ENCODE assay signal across 19 cellular contexts in the genomic region with DNA sequence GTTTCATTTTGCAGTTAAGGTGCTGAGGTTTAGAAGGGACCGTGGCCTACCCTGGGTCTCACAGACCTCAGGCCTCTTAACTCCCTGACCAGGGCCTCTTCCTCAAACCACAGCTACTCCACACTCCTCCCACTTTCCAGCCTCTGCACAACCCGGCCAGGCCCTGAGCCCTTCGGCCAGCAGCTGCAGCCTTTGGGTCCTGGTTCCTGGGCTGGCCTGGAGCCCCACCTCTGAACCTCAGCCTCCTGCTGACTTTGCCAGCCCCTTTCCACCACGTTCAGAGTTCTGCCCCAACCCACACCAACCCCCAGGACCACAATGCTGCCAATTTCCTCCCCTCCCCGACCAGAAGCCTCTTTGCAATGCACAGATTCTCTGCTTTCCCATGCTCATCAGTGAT.
DNase-seq lines count a peak whose midpoint lies in the region; ATAC-seq and TF ChIP-seq lines count a peak whose summit lies in the region.
"Had no signal": no experiment of that assay in that cellular context is flagged by ENCODE, and none has a peak within 500 bp of the region (broad histone marks: within the 10 kb centered on the region; RNA-seq: fewer than 3 reads in every experiment).

No MANE protein-coding gene starts in this region.

- peak overlapping the region; percentile 40 for H3K27ac Mint-ChIP-seq in activated CD8-positive, alpha-beta T cell treated with anti-CD3 and anti-CD28 coated beads, Interleukin-2, amount 10 ng/mL, durations not matched to agents 7 days and 5 days
- H3K27ac Mint-ChIP-seq in activated CD8-positive, alpha-beta T cell treated with anti-CD3 and anti-CD28 coated beads for 36 hours = no peak overlapping the region
- peak overlapping the region in 2 of 3 donors; percentile 50 to 53 for H3K27ac Mint-ChIP-seq in IgD-negative memory B cell
- peak overlapping the region; percentile 87 to 94 for H3K27ac Mint-ChIP-seq in effector memory CD8-positive, alpha-beta T cell
- H3K27ac Mint-ChIP-seq in stimulated activated effector memory CD8-positive, alpha-beta T cell treated with anti-CD3 and anti-CD28 coated beads, Interleukin-12 subunit alpha, Interleukin-12 subunit beta, amount 100 ng/mL, for 72 hours = peak overlapping the region; percentile 89
- H3K27ac Mint-ChIP-seq: activated CD4-positive, alpha-beta memory T cell treated with anti-CD3 and anti-CD28 coated beads for 36 hours had no signal

- H3K4me1 Mint-ChIP-seq in activated CD8-positive, alpha-beta T cell treated with anti-CD3 and anti-CD28 coated beads, Interleukin-2, amount 10 ng/mL, durations not matched to agents 7 days and 5 days (ENCODE audit: low read depth) = peaks cover 30% of the 10 kb centered on the region
- peaks cover 38% of the 10 kb centered on the region for H3K4me1 Mint-ChIP-seq in activated CD8-positive, alpha-beta T cell treated with anti-CD3 and anti-CD28 coated beads for 36 hours (ENCODE audit: low read depth)
- H3K4me1 Mint-ChIP-seq in IgD-negative memory B cell = peaks cover 10 to 19% (median 13%) of the 10 kb centered on the region in 3 donors
- peaks cover 38 to 62% of the 10 kb centered on the region in 2 donors for H3K4me1 Mint-ChIP-seq in effector memory CD8-positive, alpha-beta T cell (ENCODE audit: low read depth in 2 of 2)
- peaks cover 64% of the 10 kb centered on the region for H3K4me1 Mint-ChIP-seq in stimulated activated effector memory CD8-positive, alpha-beta T cell treated with anti-CD3 and anti-CD28 coated beads, Interleukin-12 subunit alpha, Interleukin-12 subunit beta, amount 100 ng/mL, for 72 hours

- CTCF ChIA-PET in activated CD8-positive, alpha-beta T cell treated with anti-CD3 and anti-CD28 coated beads, Interleukin-2, amount 10 ng/mL, durations not matched to agents 7 days and 5 days (lab: Charles Lee) = no interaction called here
- CTCF ChIA-PET in activated CD8-positive, alpha-beta T cell treated with anti-CD3 and anti-CD28 coated beads for 36 hours (lab: Charles Lee) = interaction anchor here (1.2 to 1.3 kb wide), 2 partner anchors 8 to 18 kb away, joined by 3 to 5 read pairs; no protein-coding TSS in a partner anchor

- H3K36me3 Mint-ChIP-seq in activated CD8-positive, alpha-beta T cell treated with anti-CD3 and anti-CD28 coated beads, Interleukin-2, amount 10 ng/mL, durations not matched to agents 7 days and 5 days (ENCODE audit: low read depth) = peaks cover 30% of the 10 kb centered on the region
- H3K36me3 Mint-ChIP-seq in activated CD8-positive, alpha-beta T cell treated with anti-CD3 and anti-CD28 coated beads for 36 hours (ENCODE audit: low read depth) = peaks cover 31% of the 10 kb centered on the region
- H3K36me3 Mint-ChIP-seq in IgD-negative memory B cell = peaks cover 4% of the 10 kb centered on the region
- peaks cover 44% of the 10 kb centered on the region for H3K36me3 Mint-ChIP-seq in effector memory CD8-positive, alpha-beta T cell (ENCODE audit: insufficient read depth)
- H3K36me3 Mint-ChIP-seq in stimulated activated effector memory CD8-positive, alpha-beta T cell treated with anti-CD3 and anti-CD28 coated beads, Interleukin-12 subunit alpha, Interleukin-12 subunit beta, amount 100 ng/mL, for 72 hours = peaks cover 88% of the 10 kb centered on the region

- intact Hi-C loops in activated CD8-positive, alpha-beta T cell treated with anti-CD3 and anti-CD28 coated beads for 36 hours (cut with micrococcal nuclease) = no loop called here

- DNase-seq in activated CD8-positive, alpha-beta T cell treated with anti-CD3 and anti-CD28 coated beads, Interleukin-2, amount 10 ng/mL, durations not matched to agents 7 days and 5 days = no peak
- no peak for DNase-seq in activated CD8-positive, alpha-beta T cell treated with anti-CD3 and anti-CD28 coated beads for 36 hours
- DNase-seq in effector memory CD8-positive, alpha-beta T cell = no peak
- no peak for DNase-seq in stimulated activated effector memory CD8-positive, alpha-beta T cell treated with anti-CD3 and anti-CD28 coated beads, Interleukin-12 subunit alpha, Interleukin-12 subunit beta, amount 100 ng/mL, for 72 hours (ENCODE audit: low spot score in 2 of 2)
- no peak for DNase-seq in stimulated activated CD4-positive, alpha-beta T cell treated with anti-CD3 and anti-CD28 coated beads, Interleukin-12 subunit alpha, Interleukin-12 subunit beta, amount 100 ng/mL, for 4 hours
- DNase-seq in SIG-M5 (lab: John Stamatoyannopoulos, UW) (no peak), KG1 (lab: John Stamatoyannopoulos, UW) (no peak)
- DNase-seq: activated CD4-positive, alpha-beta memory T cell treated with anti-CD3 and anti-CD28 coated beads for 36 hours; DMS53; GF-D8; GOT3; IMR-90; left colon; midbrain; NCI-H2171; NCI-H748 treated with DMSO at 0.1 percent for 48 hours; nucleus accumbens; stimulated activated CD8-positive, alpha-beta memory T cell treated with anti-CD3 and anti-CD28 coated beads, Interleukin-4, amount 100 ng/mL, for 48 hours had no signal

- ATAC-seq in activated CD8-positive, alpha-beta T cell treated with anti-CD3 and anti-CD28 coated beads, Interleukin-2, amount 10 ng/mL, durations not matched to agents 7 days and 5 days = no peak
- no peak for ATAC-seq in activated CD8-positive, alpha-beta T cell treated with anti-CD3 and anti-CD28 coated beads for 36 hours
- ATAC-seq in effector memory CD8-positive, alpha-beta T cell (replicated peaks) = no peak
- ATAC-seq in stimulated activated effector memory CD8-positive, alpha-beta T cell treated with anti-CD3 and anti-CD28 coated beads, Interleukin-12 subunit alpha, Interleukin-12 subunit beta, amount 100 ng/mL, for 72 hours = no peak
- ATAC-seq: left colon had no signal

- no peak overlapping the region for H3K4me3 Mint-ChIP-seq in activated CD8-positive, alpha-beta T cell treated with anti-CD3 and anti-CD28 coated beads, Interleukin-2, amount 10 ng/mL, durations not matched to agents 7 days and 5 days
- H3K4me3 Mint-ChIP-seq in activated CD8-positive, alpha-beta T cell treated with anti-CD3 and anti-CD28 coated beads for 36 hours = no peak overlapping the region
- H3K4me3 Mint-ChIP-seq in IgD-negative memory B cell = no peak overlapping the region
- H3K4me3 Mint-ChIP-seq in effector memory CD8-positive, alpha-beta T cell = no peak overlapping the region
- H3K4me3 Mint-ChIP-seq in stimulated activated effector memory CD8-positive, alpha-beta T cell treated with anti-CD3 and anti-CD28 coated beads, Interleukin-12 subunit alpha, Interleukin-12 subunit beta, amount 100 ng/mL, for 72 hours = no peak overlapping the region
- H3K4me3 Mint-ChIP-seq: activated CD4-positive, alpha-beta memory T cell treated with anti-CD3 and anti-CD28 coated beads for 36 hours had no signal

- POLR2A ChIA-PET in activated CD8-positive, alpha-beta T cell treated with anti-CD3 and anti-CD28 coated beads, Interleukin-2, amount 10 ng/mL, durations not matched to agents 7 days and 5 days (lab: Charles Lee) = interaction anchor here (0.8 kb wide), 1 partner anchor 122 kb away, joined by 4 read pairs; no protein-coding TSS in a partner anchor
- POLR2A ChIA-PET in activated CD8-positive, alpha-beta T cell treated with anti-CD3 and anti-CD28 coated beads for 36 hours (lab: Charles Lee) = interaction anchor here (0.7 to 1.4 kb wide), 2 partner anchors 15 to 82 kb away, joined by 3 read pairs; no protein-coding TSS in a partner anchor

- no peaks in the 10 kb centered on the region for H3K9me3 Mint-ChIP-seq in activated CD8-positive, alpha-beta T cell treated with anti-CD3 and anti-CD28 coated beads, Interleukin-2, amount 10 ng/mL, durations not matched to agents 7 days and 5 days (ENCODE audit: insufficient read depth)
- no peaks in the 10 kb centered on the region for H3K9me3 Mint-ChIP-seq in activated CD8-positive, alpha-beta T cell treated with anti-CD3 and anti-CD28 coated beads for 36 hours
- no peaks in the 10 kb centered on the region for H3K9me3 Mint-ChIP-seq in IgD-negative memory B cell
- no peaks in the 10 kb centered on the region for H3K9me3 Mint-ChIP-seq in effector memory CD8-positive, alpha-beta T cell
- no peaks in the 10 kb centered on the region for H3K9me3 Mint-ChIP-seq in stimulated activated effector memory CD8-positive, alpha-beta T cell treated with anti-CD3 and anti-CD28 coated beads, Interleukin-12 subunit alpha, Interleukin-12 subunit beta, amount 100 ng/mL, for 72 hours
- H3K9me3 Mint-ChIP-seq: activated CD4-positive, alpha-beta memory T cell treated with anti-CD3 and anti-CD28 coated beads for 36 hours had no signal

- no peaks in the 10 kb centered on the region for H3K27me3 Mint-ChIP-seq in activated CD8-positive, alpha-beta T cell treated with anti-CD3 and anti-CD28 coated beads, Interleukin-2, amount 10 ng/mL, durations not matched to agents 7 days and 5 days (ENCODE audit: low read depth)
- H3K27me3 Mint-ChIP-seq in activated CD8-positive, alpha-beta T cell treated with anti-CD3 and anti-CD28 coated beads for 36 hours = no peaks in the 10 kb centered on the region
- no peaks in the 10 kb centered on the region for H3K27me3 Mint-ChIP-seq in IgD-negative memory B cell
- no peaks in the 10 kb centered on the region for H3K27me3 Mint-ChIP-seq in effector memory CD8-positive, alpha-beta T cell
- H3K27me3 Mint-ChIP-seq: activated CD4-positive, alpha-beta memory T cell treated with anti-CD3 and anti-CD28 coated beads for 36 hours had no signal

- no peak for TF ChIP-seq CTCF in activated CD8-positive, alpha-beta T cell treated with anti-CD3 and anti-CD28 coated beads for 36 hours (IDR thresholded peaks at IDR 0.05)
